Comparison of ENCODE assay signal across 34 cellular contexts in genomic region chr9:83988411-83988810, GRCh38.
"Had no signal": no experiment of that assay in that cellular context is flagged by ENCODE, and none has a peak within 500 bp of the region (broad histone marks: within the 10 kb centered on the region; RNA-seq: fewer than 3 reads in every experiment).

No MANE protein-coding gene starts in this region.

- FAIRE-seq: endometrium, pancreas had no signal

- DNase-seq: activated CD4-positive, alpha-beta memory T cell treated with anti-CD3 and anti-CD28 coated beads, Interleukin-2, amount 10 ng/mL, durations not matched to agents 7 days and 5 days; activated CD4-positive, alpha-beta T cell treated with anti-CD3 and anti-CD28 coated beads for 48 hours; activated CD8-positive, alpha-beta memory T cell treated with anti-CD3 and anti-CD28 coated beads, Interleukin-2, amount 10 ng/mL, durations not matched to agents 7 days and 5 days; activated naive CD4-positive, alpha-beta T cell; activated T-cell treated with anti-CD3 and anti-CD28 coated beads, Interleukin-2, amount 50 U/mL, for 48 hours; anterior cingulate cortex; body of pancreas; cerebellar nuclear complex; colonic mucosa; effector CD8-positive, alpha-beta T cell; esophagus squamous epithelium; foreskin melanocyte; heart right ventricle; kidney glomerular epithelial cell; left ventricle myocardium inferior; mammary epithelial cell; nucleus accumbens; pancreas; psoas muscle; stimulated activated CD4-positive, alpha-beta T cell treated with anti-CD3 and anti-CD28 coated beads, Interleukin-1b, Interleukin-23, amount 100 ng/mL, for 48 hours; stimulated activated CD4-positive, alpha-beta T cell treated with anti-CD3 and anti-CD28 coated beads, Interleukin-4, amount 100 ng/mL, for 4 hours; stimulated activated CD8-positive, alpha-beta memory T cell treated with anti-CD3 and anti-CD28 coated beads, Interleukin-4, amount 100 ng/mL, for 48 hours; stimulated activated naive CD8-positive, alpha-beta T cell treated with anti-CD3 and anti-CD28 coated beads, Interleukin-15, amount 100 ng/mL, for 72 hours; substantia nigra; T-cell; upper lobe of left lung had no signal

- H3K27ac Mint-ChIP-seq: activated CD4-positive, alpha-beta memory T cell treated with anti-CD3 and anti-CD28 coated beads, Interleukin-2, amount 10 ng/mL, durations not matched to agents 7 days and 5 days; activated CD8-positive, alpha-beta memory T cell treated with anti-CD3 and anti-CD28 coated beads, Interleukin-2, amount 10 ng/mL, durations not matched to agents 7 days and 5 days; activated naive CD4-positive, alpha-beta T cell treated with anti-CD3 and anti-CD28 coated beads, Interleukin-2, amount 50 U/mL, for 72 hours; nephron; T-cell; T-helper 2 cell treated with Interferon-gamma antibody and Interleukin-4, amounts not matched to agents 5 μg/mL and 100 μg/mL, for 36 hours had no signal

- H3K27me3 ChIP-seq: body of pancreas, cardiac muscle cell, colonic mucosa, esophagus squamous epithelium, heart right ventricle, pancreas, upper lobe of left lung had no signal

- H3K9me3 Mint-ChIP-seq: activated naive CD4-positive, alpha-beta T cell treated with anti-CD3 and anti-CD28 coated beads, Interleukin-2, amount 50 U/mL, for 72 hours; nephron; stimulated activated memory B cell treated with anti-CD40 and anti-IgM and Interleukin-4, amounts not matched to agents 10 μg/mL and 1 μg/mL and 100 μg/mL, for 72 hours; stimulated activated naive CD8-positive, alpha-beta T cell treated with anti-CD3 and anti-CD28 coated beads, Interleukin-15, amount 100 ng/mL, for 72 hours; T-cell; T-helper 2 cell treated with Interferon-gamma antibody and Interleukin-4, amounts not matched to agents 5 μg/mL and 100 μg/mL, for 36 hours had no signal

- H3K4me3 Mint-ChIP-seq: activated CD4-positive, alpha-beta memory T cell treated with anti-CD3 and anti-CD28 coated beads, Interleukin-2, amount 10 ng/mL, durations not matched to agents 7 days and 5 days; activated CD8-positive, alpha-beta memory T cell treated with anti-CD3 and anti-CD28 coated beads, Interleukin-2, amount 10 ng/mL, durations not matched to agents 7 days and 5 days; nephron; stimulated activated memory B cell treated with anti-CD40 and anti-IgM and Interleukin-4, amounts not matched to agents 10 μg/mL and 1 μg/mL and 100 μg/mL, for 72 hours; stimulated activated naive CD8-positive, alpha-beta T cell treated with anti-CD3 and anti-CD28 coated beads, Interleukin-15, amount 100 ng/mL, for 72 hours; T-cell; T-helper 2 cell treated with Interferon-gamma antibody and Interleukin-4, amounts not matched to agents 5 μg/mL and 100 μg/mL, for 36 hours had no signal

- H3K27ac ChIP-seq: cardiac muscle cell, colonic mucosa, epithelial cell of prostate, esophagus squamous epithelium, heart right ventricle, left ventricle myocardium inferior, pancreas, psoas muscle, upper lobe of left lung had no signal

- H3K4me2 ChIP-seq: smooth muscle cell had no signal

- H3K4me1 ChIP-seq: colonic mucosa, psoas muscle had no signal

- H3K4me3 ChIP-seq: body of pancreas, cardiac muscle cell, colonic mucosa, esophagus squamous epithelium, heart right ventricle, left ventricle myocardium inferior, pancreas, psoas muscle, smooth muscle cell, upper lobe of left lung had no signal

- H3K9me3 ChIP-seq: body of pancreas, colonic mucosa, esophagus squamous epithelium, heart right ventricle, left ventricle myocardium inferior, pancreas, psoas muscle, upper lobe of left lung had no signal

- ATAC-seq: activated CD8-positive, alpha-beta memory T cell treated with anti-CD3 and anti-CD28 coated beads, Interleukin-2, amount 10 ng/mL, durations not matched to agents 7 days and 5 days; activated naive CD4-positive, alpha-beta T cell treated with anti-CD3 and anti-CD28 coated beads, Interleukin-2, amount 50 U/mL, for 72 hours; body of pancreas; heart right ventricle; pancreas; psoas muscle; stimulated activated memory B cell treated with anti-CD40 and anti-IgM and Interleukin-4, amounts not matched to agents 10 μg/mL and 1 μg/mL and 100 μg/mL, for 72 hours; stimulated activated naive CD8-positive, alpha-beta T cell treated with anti-CD3 and anti-CD28 coated beads, Interleukin-15, amount 100 ng/mL, for 72 hours; T-cell had no signal

- H3K36me3 ChIP-seq: cardiac muscle cell, colonic mucosa, pancreas had no signal

- H3K27me3 Mint-ChIP-seq: activated CD4-positive, alpha-beta memory T cell treated with anti-CD3 and anti-CD28 coated beads, Interleukin-2, amount 10 ng/mL, durations not matched to agents 7 days and 5 days; activated CD8-positive, alpha-beta memory T cell treated with anti-CD3 and anti-CD28 coated beads, Interleukin-2, amount 10 ng/mL, durations not matched to agents 7 days and 5 days; stimulated activated memory B cell treated with anti-CD40 and anti-IgM and Interleukin-4, amounts not matched to agents 10 μg/mL and 1 μg/mL and 100 μg/mL, for 72 hours; stimulated activated naive CD8-positive, alpha-beta T cell treated with anti-CD3 and anti-CD28 coated beads, Interleukin-15, amount 100 ng/mL, for 72 hours; T-cell had no signal
